8 cellular contexts compared by ENCODE assay signal in genomic region chr7:2231992-2232765, GRCh38. TPM values are rescaled to one million over a fixed set of nuclear protein-coding genes. Genes with fewer than 3 reads are reported as not detected.
DNase-seq lines count a peak whose midpoint lies in the region; ATAC-seq and TF ChIP-seq lines count a peak whose summit lies in the region.

No MANE protein-coding gene starts in this region.

- in situ Hi-C loops in mammary epithelial cell (cut with MboI; ENCODE audit: low sequenced_read_pairs in 2 of 2): no loop called here

- H3F3A ChIP-seq in PC-9 (ENCODE audit: insufficient read depth, low read depth): peaks cover 34% of the 10 kb centered on the region

- H3K4me3 ChIP-seq in PC-9 (peak overlapping the region; percentile 95), mammary epithelial cell (replicated peaks in 1 of 3; ENCODE audit: insufficient read depth in 1 of 3, low read depth in 2 of 3, low read length in 3 of 3) (peak overlapping the region; percentile 56 to 94 (median 84))

- H3K9me3 ChIP-seq in PC-9 (ENCODE audit: insufficient read depth, low read depth): no peaks in the 10 kb centered on the region
- no peaks in the 10 kb centered on the region for H3K9me3 ChIP-seq in mammary epithelial cell (replicated peaks; ENCODE audit: insufficient read depth, low read length)

- H3K36me3 ChIP-seq in PC-9 (ENCODE audit: low read depth) (0 out of 2 replicates have a peak, but pooled peaks cover 8% of the 10 kb centered on the region), mammary epithelial cell (ENCODE audit: insufficient read depth, low read length) (peaks cover 11% of the 10 kb centered on the region)

- intact Hi-C loops in PC-9 (cut with micrococcal nuclease; ENCODE audit: unreplicated experiment) (no loop called here), mammary epithelial cell (cut with micrococcal nuclease) (no loop called here)

- POLR2A ChIA-PET in PC-9 (lab: Charles Lee; ENCODE audit: unreplicated experiment): interaction anchor here (0.7 kb wide), 1 partner anchor 10 kb away, joined by 4 read pairs; the partner anchor contains the start of genes MRM2 and NUDT1

- peaks cover 31% of the 10 kb centered on the region for H3K79me2 ChIP-seq in PC-9 (ENCODE audit: low read depth)
- H3K79me2 ChIP-seq in mammary epithelial cell (ENCODE audit: insufficient read depth, low read length): peaks cover 59% of the 10 kb centered on the region

- H4K20me1 ChIP-seq in PC-9 (ENCODE audit: insufficient read depth) (peaks cover 15% of the 10 kb centered on the region), mammary epithelial cell (ENCODE audit: insufficient read depth, low read length) (no peaks in the 10 kb centered on the region)

- H3K4me1 ChIP-seq in PC-9 (replicated peaks; ENCODE audit: insufficient read depth) (peaks cover 16% of the 10 kb centered on the region), mammary epithelial cell (ENCODE audit: insufficient read depth, low read length) (peaks cover 12% of the 10 kb centered on the region)

- no peaks in the 10 kb centered on the region for H3K27me3 ChIP-seq in PC-9 (ENCODE audit: insufficient read depth, low read depth)
- H3K27me3 ChIP-seq in mammary epithelial cell (ENCODE audit: insufficient read depth, low read length): no peaks in the 10 kb centered on the region

- H3K9ac ChIP-seq in mammary epithelial cell (ENCODE audit: insufficient read depth, low read length): peak overlapping the region; percentile 56

- CTCF ChIA-PET in PC-9 (lab: Charles Lee): no interaction called here
- CTCF ChIA-PET in mammary epithelial cell (lab: Charles Lee; ENCODE audit: low non-redundant PET): no interaction called here

- H3K4me2 ChIP-seq in PC-9 (peak overlapping the region; percentile 94), mammary epithelial cell (ENCODE audit: insufficient read depth, low read depth, low read length) (peak overlapping the region; percentile 88)

- H2AFZ ChIP-seq in PC-9 (peak overlapping the region; percentile 96), mammary epithelial cell (ENCODE audit: low read depth, low read length) (peak overlapping the region; percentile 91)

- H3K27ac ChIP-seq in PC-9 (no peak overlapping the region), mammary epithelial cell (ENCODE audit: insufficient read depth, low read depth, low read length) (peak overlapping the region; percentile 38), substantia nigra (ENCODE audit: low read depth, low read length, poor library complexity, severe bottlenecking) (peak overlapping the region; percentile 63)

- peak; percentile 61 for ATAC-seq in activated CD4-positive, CD25-positive, alpha-beta regulatory T cell treated with anti-CD3 and anti-CD28 coated beads, Interleukin-2, amount 50 U/mL, for 24 hours
- peak; percentile 27 for ATAC-seq in HG02870 (IDR thresholded peaks at IDR 0.05; ENCODE audit: unreplicated experiment)

- no peak for DNase-seq in activated CD4-positive, CD25-positive, alpha-beta regulatory T cell (lab: John Stamatoyannopoulos, UW)
- DNase-seq in PC-9 (peak in 1 of 2 experiments; percentile 34), mammary epithelial cell (peak; percentile 16), left kidney (ENCODE audit: low read depth, low spot score) (peak; percentile 72), substantia nigra (lab: John Stamatoyannopoulos, UW) (no peak), middle frontal gyrus (ENCODE audit: extremely low spot score, low spot score) (no peak)

- H3K9me2 ChIP-seq in PC-9 (ENCODE audit: insufficient read depth): no peaks in the 10 kb centered on the region

- BruUV-seq in PC-9 (replicated peaks; lab: Mats Ljungman, UMichigan) (no TSS peak), mammary epithelial cell (replicated peaks; lab: Mats Ljungman, UMichigan) (no TSS peak)

- TF ChIP-seq CTCF in PC-9 (conservative IDR thresholded peaks at IDR 0.05) (no peak), mammary epithelial cell (conservative IDR thresholded peaks at IDR 0.05 in 1 of 2, IDR thresholded peaks at IDR 0.05 in 1 of 2; ENCODE audit: extremely low read depth in 1 of 2, insufficient read depth in 1 of 2, low read depth in 1 of 2, low read length in 2 of 2) (no peak)

- dilution Hi-C loops in mammary epithelial cell (cut with HindIII; ENCODE audit: low sequenced_read_pairs): no loop called here

- WGBS in mammary epithelial cell (ENCODE audit: low coverage, missing lambda C conversion rate): 0% methylated on average over 10 of the region's 46 CpGs

RNA-seq across cellular contexts. Expression of gene MAD1L1, which starts 0.6 kb away (rescaled TPM):
- total RNA-seq in PC-9 (2021) (50.8 and 68.7 TPM in 2 replicates), mammary epithelial cell (10 to 100 TPM; 20.7 to 35.4 TPM)
- 17.7 TPM for polyA plus RNA-seq in mammary epithelial cell
- 32.0 TPM for polyA minus RNA-seq in mammary epithelial cell

RNA-seq across cellular contexts. Expression of gene MRM2, which starts 9.8 kb away (rescaled TPM):
- 36.8 and 40.9 TPM in 2 replicates for total RNA-seq in PC-9 (2021)
- 10 to 100 TPM; 14.0 to 29.9 TPM for total RNA-seq in mammary epithelial cell
- 27.5 TPM for polyA plus RNA-seq in mammary epithelial cell
- 5.1 TPM for polyA minus RNA-seq in mammary epithelial cell

RNA-seq across cellular contexts. Expression of gene NUDT1, which starts 9.8 kb away (rescaled TPM):
- total RNA-seq in PC-9 (2021) (63.9 and 73.3 TPM in 2 replicates), mammary epithelial cell (10 to 100 TPM in 1 of 2 donors, 1 to 10 TPM in 1; 5.7 to 26.4 TPM)
- 39.0 TPM for polyA plus RNA-seq in mammary epithelial cell
- 7.5 TPM for polyA minus RNA-seq in mammary epithelial cell

Comparison
In these comparisons a context has a peak if more than half of its experiments do, and no peak if none do; other contexts are left out.
1. DNase-seq: peak in mammary epithelial cell (single experiment) and left kidney (single experiment); none in activated CD4-positive, CD25-positive, alpha-beta regulatory T cell (0 of 4), substantia nigra (0 of 49) and middle frontal gyrus (single experiment).